In the genomic region with DNA sequence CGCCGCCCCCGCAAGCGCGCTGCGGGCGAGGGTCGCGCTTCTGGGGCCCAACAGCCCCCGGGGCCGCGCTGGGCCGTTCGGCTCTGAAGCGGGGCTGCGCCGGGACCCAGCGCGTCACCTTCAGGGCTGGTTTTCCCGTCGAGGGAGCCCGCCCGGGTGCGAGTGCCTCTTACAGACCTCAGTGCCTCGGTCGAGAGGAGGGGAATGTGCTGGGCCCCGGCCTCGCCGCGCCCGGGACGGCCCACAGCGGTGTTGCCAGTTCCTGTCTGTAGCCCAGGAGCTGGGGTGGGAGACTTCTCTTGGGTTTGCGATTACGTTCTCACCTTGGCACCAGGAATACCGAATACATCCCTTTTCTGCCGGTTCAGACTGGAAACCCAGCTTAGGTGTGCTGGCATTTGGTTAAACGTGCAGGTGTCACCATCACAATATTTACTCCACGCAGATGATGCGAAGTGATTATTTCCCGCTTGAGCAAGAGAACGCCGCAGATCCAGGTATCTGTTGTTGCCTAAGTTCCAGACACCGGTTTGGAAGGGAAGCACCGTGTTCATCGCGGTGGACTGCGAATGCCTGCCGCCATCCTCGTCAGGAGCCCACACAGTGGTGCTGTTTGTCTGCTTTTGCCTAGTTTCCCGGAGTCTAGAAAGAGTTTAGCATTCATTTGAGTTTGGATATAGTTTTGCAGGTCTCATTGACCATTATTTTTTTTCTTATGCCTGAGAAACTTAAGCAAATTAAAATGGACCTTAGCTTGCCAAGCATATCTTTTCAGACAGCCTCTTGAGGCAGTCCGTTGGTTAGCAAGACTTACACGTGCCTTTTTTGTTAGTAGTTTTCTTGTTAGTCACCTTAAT, we compare ENCODE assay signal across 8 cellular contexts. TPM values are rescaled to one million over a fixed set of nuclear protein-coding genes. Genes with fewer than 3 reads are reported as not detected.
DNase-seq lines count a peak whose midpoint lies in the region; ATAC-seq and TF ChIP-seq lines count a peak whose summit lies in the region.

No MANE protein-coding gene starts in this region.

- intact Hi-C loops in activated naive CD4-positive, alpha-beta T cell treated with anti-CD3 and anti-CD28 coated beads for 36 hours (cut with micrococcal nuclease) = loop anchor here (1.0 to 5.0 kb wide), 8 partner anchors 10 to 831 kb away; partner anchors contain the start of genes FBXO31 and ZCCHC14

- H3K36me3 ChIP-seq in NT2/D1 (ENCODE audit: insufficient read depth, insufficient read length, low read length) (peaks cover 12% of the 10 kb centered on the region), neutrophil (peaks cover 15% of the 10 kb centered on the region)

- peak; percentile 40 for TF ChIP-seq CTCF in AG04449 (IDR thresholded peaks at IDR 0.05; ENCODE audit: insufficient read depth, low read length, missing control alignments)
- TF ChIP-seq CTCF in glutamatergic neuron (IDR thresholded peaks at IDR 0.05; ENCODE audit: partially characterized antibody, unreplicated experiment) = no peak
- no peak for TF ChIP-seq CTCF in neutrophil (IDR thresholded peaks at IDR 0.05)

- peak overlapping the region; percentile 92 for H3K9ac ChIP-seq in NT2/D1 (ENCODE audit: insufficient read length, low read depth)

- peak overlapping the region; percentile 81 for H3K4me3 ChIP-seq in AG04449 (ENCODE audit: low read depth, low read length)
- peak overlapping the region; percentile 68 for H3K4me3 ChIP-seq in NT2/D1 (ENCODE audit: insufficient read length, low read depth)
- peak overlapping the region; percentile 78 to 84 for H3K4me3 ChIP-seq in neutrophil (ENCODE audit: low read depth in 1 of 2, low read length in 1 of 2)

- H3K4me1 ChIP-seq in NT2/D1 (ENCODE audit: insufficient read depth, insufficient read length) (peaks cover 5% of the 10 kb centered on the region), neutrophil (ENCODE audit: control insufficient read depth in 1 of 2, insufficient read depth in 1 of 2, low read depth in 1 of 2, low read length in 1 of 2) (peaks cover 46 to 49% of the 10 kb centered on the region in 2 experiments)

- peak overlapping the region; percentile 88 for H3K27ac Mint-ChIP-seq in activated naive CD4-positive, alpha-beta T cell treated with anti-CD3 and anti-CD28 coated beads for 36 hours
- peak overlapping the region; percentile 67 for H3K27ac Mint-ChIP-seq in glutamatergic neuron (ENCODE audit: unreplicated experiment)

- H3K9me3 Mint-ChIP-seq in activated naive CD4-positive, alpha-beta T cell treated with anti-CD3 and anti-CD28 coated beads for 36 hours = no peaks in the 10 kb centered on the region
- H3K9me3 Mint-ChIP-seq in glutamatergic neuron (ENCODE audit: unreplicated experiment) = peaks cover 25% of the 10 kb centered on the region

- ATAC-seq in GM18498 (IDR thresholded peaks at IDR 0.05; ENCODE audit: unreplicated experiment) = peak; percentile 3
- ATAC-seq in GM18868 (IDR thresholded peaks at IDR 0.05; ENCODE audit: unreplicated experiment) = no peak
- no peak for ATAC-seq in HG03342 (IDR thresholded peaks at IDR 0.05; ENCODE audit: unreplicated experiment)

- no peaks in the 10 kb centered on the region for H3K9me3 ChIP-seq in NT2/D1 (ENCODE audit: insufficient read depth, low read length)
- no peaks in the 10 kb centered on the region for H3K9me3 ChIP-seq in neutrophil

- H3K4me1 Mint-ChIP-seq in activated naive CD4-positive, alpha-beta T cell treated with anti-CD3 and anti-CD28 coated beads for 36 hours (ENCODE audit: low read depth) = peaks cover 45% of the 10 kb centered on the region
- peaks cover 30% of the 10 kb centered on the region for H3K4me1 Mint-ChIP-seq in glutamatergic neuron (ENCODE audit: low read depth, unreplicated experiment)

- peak overlapping the region; percentile 93 for H3K27ac ChIP-seq in neutrophil

- CTCF ChIA-PET in AG04449 (lab: Yijun Ruan, JAX) = interaction anchor here (0.9 to 7.9 kb wide), 10 partner anchors 10 to 830 kb away, joined by 3 to 53 read pairs (median 4); partner anchors contain the start of gene FBXO31
- CTCF ChIA-PET in activated naive CD4-positive, alpha-beta T cell treated with anti-CD3 and anti-CD28 coated beads for 36 hours (lab: Charles Lee) = interaction anchor here (0.5 to 3.5 kb wide), 6 partner anchors 9 to 242 kb away, joined by 3 to 21 read pairs (median 3); partner anchors contain the start of gene FBXO31

- POLR2A ChIA-PET in AG04449 (lab: Yijun Ruan, JAX) = interaction anchor here (0.7 to 1.6 kb wide), 2 partner anchors 9 to 479 kb away, joined by 3 to 7 read pairs; partner anchors contain the start of gene FBXO31

- peaks cover 7% of the 10 kb centered on the region for H3K36me3 Mint-ChIP-seq in activated naive CD4-positive, alpha-beta T cell treated with anti-CD3 and anti-CD28 coated beads for 36 hours (ENCODE audit: low read depth)
- no peaks in the 10 kb centered on the region for H3K36me3 Mint-ChIP-seq in glutamatergic neuron (ENCODE audit: unreplicated experiment)

- H3K27me3 ChIP-seq in NT2/D1 (ENCODE audit: insufficient read depth, insufficient read length) = no peaks in the 10 kb centered on the region
- no peaks in the 10 kb centered on the region for H3K27me3 ChIP-seq in neutrophil

- peak overlapping the region; percentile 85 for H3K4me3 Mint-ChIP-seq in activated naive CD4-positive, alpha-beta T cell treated with anti-CD3 and anti-CD28 coated beads for 36 hours
- H3K4me3 Mint-ChIP-seq in glutamatergic neuron (ENCODE audit: unreplicated experiment) = peak overlapping the region; percentile 95

- no peak for DNase-seq in AG04449 (ENCODE audit: low read depth, low spot score)
- no peak for DNase-seq in NT2/D1 (ENCODE audit: low read depth, low spot score)
- DNase-seq in activated naive CD4-positive, alpha-beta T cell treated with anti-CD3 and anti-CD28 coated beads for 36 hours = peak; percentile 65
- DNase-seq in glutamatergic neuron = peak; percentile 60

- H3K27me3 Mint-ChIP-seq in activated naive CD4-positive, alpha-beta T cell treated with anti-CD3 and anti-CD28 coated beads for 36 hours (ENCODE audit: low read depth) = no peaks in the 10 kb centered on the region
- peaks cover 20% of the 10 kb centered on the region for H3K27me3 Mint-ChIP-seq in glutamatergic neuron (ENCODE audit: unreplicated experiment)

RNA-seq across cellular contexts. Expression of gene MAP1LC3B, which starts 0.9 kb away (rescaled TPM):
- total RNA-seq in activated naive CD4-positive, alpha-beta T cell treated with anti-CD3 and anti-CD28 coated beads for 36 hours = 10 to 100 TPM; 61.8 to 62.5 TPM
- 297 TPM for total RNA-seq in glutamatergic neuron (ENCODE audit: unreplicated experiment)

RNA-seq across cellular contexts. Expression of gene FBXO31, which starts 9.5 kb away (rescaled TPM):
- total RNA-seq in activated naive CD4-positive, alpha-beta T cell treated with anti-CD3 and anti-CD28 coated beads for 36 hours = 10 to 100 TPM; 26.4 to 26.7 TPM
- 66.7 TPM for total RNA-seq in glutamatergic neuron (ENCODE audit: unreplicated experiment)

Comparison
In these comparisons a context has a peak if more than half of its experiments do, and no peak if none do; other contexts are left out.
1. DNase-seq: peak in activated naive CD4-positive, alpha-beta T cell treated with anti-CD3 and anti-CD28 coated beads for 36 hours (single experiment) and glutamatergic neuron (single experiment); none in AG04449 (single experiment) and NT2/D1 (single experiment).
2. Peak in every context shown above with its lines, with median percentiles within 50 percentile points of each other: H3K4me3 ChIP-seq.